Comparison of ENCODE assay signal across 22 cellular contexts in the genomic region with DNA sequence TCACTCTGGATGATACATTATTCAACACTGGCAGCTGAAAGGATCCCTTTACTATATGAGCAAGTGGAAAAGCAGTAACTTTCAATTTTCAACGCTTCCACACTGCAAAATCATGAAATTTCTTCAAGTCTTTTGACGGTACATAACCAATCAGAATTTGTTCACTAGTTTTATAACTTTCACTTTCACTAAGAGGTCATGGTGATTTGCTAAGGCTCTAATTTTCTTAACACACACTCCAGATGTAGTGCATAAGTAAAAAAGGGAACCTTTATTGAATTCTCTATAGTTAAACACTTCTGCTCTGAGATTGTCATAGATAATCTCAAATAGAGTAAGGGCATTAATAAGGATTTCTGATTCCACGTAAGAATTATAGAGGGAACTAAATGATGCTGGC. TPM values are rescaled to one million over a fixed set of nuclear protein-coding genes. Genes with fewer than 3 reads are reported as not detected.
DNase-seq lines count a peak whose midpoint lies in the region; ATAC-seq, FAIRE-seq and TF ChIP-seq lines count a peak whose summit lies in the region.
"Had no signal": no experiment of that assay in that cellular context is flagged by ENCODE, and none has a peak within 500 bp of the region (broad histone marks: within the 10 kb centered on the region; RNA-seq: fewer than 3 reads in every experiment).

No MANE protein-coding gene starts in this region.

- H3K9me1 ChIP-seq in K562 (ENCODE audit: control insufficient read depth, insufficient read depth, low read length): no peaks in the 10 kb centered on the region

- TF ChIP-seq POLR2A in K562 (conservative IDR thresholded peaks at IDR 0.05) (no peak), right lobe of liver (IDR thresholded peaks at IDR 0.05) (no peak)

- no peaks in the 10 kb centered on the region for H4K20me1 ChIP-seq in K562 (replicated peaks; ENCODE audit: control insufficient read depth, insufficient read depth, low read length)

- no peaks in the 10 kb centered on the region for H3K27me3 Mint-ChIP-seq in activated naive CD4-positive, alpha-beta T cell treated with anti-CD3 and anti-CD28 coated beads, Interleukin-2, amount 50 U/mL, for 24 hours

- no peak for FAIRE-seq in K562 (lab: Jason Lieb, UNC)

- no peaks in the 10 kb centered on the region for H3K36me3 Mint-ChIP-seq in activated naive CD4-positive, alpha-beta T cell treated with anti-CD3 and anti-CD28 coated beads, Interleukin-2, amount 50 U/mL, for 24 hours

- H3K9me3 ChIP-seq in K562 (replicated peaks; ENCODE audit: control insufficient read depth, insufficient read depth, low read depth, low read length) (no peaks in the 10 kb centered on the region), right lobe of liver (no peaks in the 10 kb centered on the region)

- H3K9ac ChIP-seq in K562 (ENCODE audit: insufficient read depth in 1 of 2, low read depth in 2 of 2, low read length in 2 of 2): no peak overlapping the region

- no peaks in the 10 kb centered on the region for H3K79me2 ChIP-seq in K562 (ENCODE audit: control insufficient read depth, insufficient read depth, low read length)

- TF ChIP-seq RAD21 in K562 (CRISPR knock-in tag; conservative IDR thresholded peaks at IDR 0.05 in 1 of 2, IDR thresholded peaks at IDR 0.05 in 1 of 2): no peak

- CTCF ChIA-PET in K562 (lab: Yijun Ruan, JAX; ENCODE audit: low intra/inter-chr PET ratio): no interaction called here

- H3K4me2 ChIP-seq in K562 (ENCODE audit: insufficient read depth, low read length): no peak overlapping the region

- no peak overlapping the region for H3K4me3 ChIP-seq in K562
- no peak overlapping the region for H3K4me3 ChIP-seq in right lobe of liver

- H3K27ac Mint-ChIP-seq in activated naive CD4-positive, alpha-beta T cell treated with anti-CD3 and anti-CD28 coated beads, Interleukin-2, amount 50 U/mL, for 24 hours: peak overlapping the region; percentile 6
- H3K27ac Mint-ChIP-seq: activated T-helper 1 cell treated with anti-CD3 and anti-CD28 coated beads, Interleukin-12 subunit alpha, Interleukin-12 subunit beta, Interleukin-2, Interleukin-4 antibody, amounts not matched to agents 30 ng/mL and 10 ng/mL and 1 ng/mL, durations not matched to agents 14 hours and 24 hours and 36 hours had no signal

- 0% methylated on average over 3 of the region's 3 CpGs for WGBS in K562 (ENCODE audit: insufficient coverage, low coverage, missing lambda C conversion rate)
- 36% methylated on average over 3 of the region's 3 CpGs for WGBS in right lobe of liver (ENCODE audit: insufficient coverage, low coverage, low lambda C conversion rate, missing lambda C conversion rate)

- peak overlapping the region; percentile 51 for H3K4me3 Mint-ChIP-seq in activated naive CD4-positive, alpha-beta T cell treated with anti-CD3 and anti-CD28 coated beads, Interleukin-2, amount 50 U/mL, for 24 hours
- H3K4me3 Mint-ChIP-seq: activated T-helper 1 cell treated with anti-CD3 and anti-CD28 coated beads, Interleukin-12 subunit alpha, Interleukin-12 subunit beta, Interleukin-2, Interleukin-4 antibody, amounts not matched to agents 30 ng/mL and 10 ng/mL and 1 ng/mL, durations not matched to agents 14 hours and 24 hours and 36 hours had no signal

- H3K4me1 ChIP-seq in K562 (replicated peaks in 1 of 2; ENCODE audit: control insufficient read depth in 2 of 2, insufficient read depth in 2 of 2, low read length in 2 of 2) (no peaks in the 10 kb centered on the region; a peak in 1 of 5 replicates), right lobe of liver (no peaks in the 10 kb centered on the region)

- H3K27me3 ChIP-seq in K562 (ENCODE audit: control insufficient read depth in 2 of 2, insufficient read depth in 2 of 2, low read length in 2 of 2) (peaks cover 0 to 17% of the 10 kb centered on the region in 2 experiments; a peak in 2 of 5 replicates), right lobe of liver (no peaks in the 10 kb centered on the region)

- H3K4me1 Mint-ChIP-seq in activated naive CD4-positive, alpha-beta T cell treated with anti-CD3 and anti-CD28 coated beads, Interleukin-2, amount 50 U/mL, for 24 hours: peaks cover 29% of the 10 kb centered on the region

- POLR2A ChIA-PET in K562 (lab: Yijun Ruan, JAX): no interaction called here

- H3K36me3 ChIP-seq in K562 (ENCODE audit: control insufficient read depth, insufficient read depth, low read length) (no peaks in the 10 kb centered on the region), right lobe of liver (no peaks in the 10 kb centered on the region)

- TF ChIP-seq CTCF in K562 (IDR thresholded peaks at IDR 0.05 in 2 of 3, conservative IDR thresholded peaks at IDR 0.05 in 1 of 3; ENCODE audit: insufficient read depth in 2 of 3, low read depth in 1 of 3, low read length in 3 of 3) (no peak), right lobe of liver (IDR thresholded peaks at IDR 0.05) (no peak)

- no peak overlapping the region for H3K27ac ChIP-seq in K562 (ENCODE audit: extremely low read depth, low read depth, low read length)
- H3K27ac ChIP-seq in right lobe of liver: no peak overlapping the region

- no peaks in the 10 kb centered on the region for H3K9me3 Mint-ChIP-seq in activated naive CD4-positive, alpha-beta T cell treated with anti-CD3 and anti-CD28 coated beads, Interleukin-2, amount 50 U/mL, for 24 hours
- H3K9me3 Mint-ChIP-seq: activated T-helper 1 cell treated with anti-CD3 and anti-CD28 coated beads, Interleukin-12 subunit alpha, Interleukin-12 subunit beta, Interleukin-2, Interleukin-4 antibody, amounts not matched to agents 30 ng/mL and 10 ng/mL and 1 ng/mL, durations not matched to agents 14 hours and 24 hours and 36 hours had no signal

- ATAC-seq in K562 (no peak), HG03025 (IDR thresholded peaks at IDR 0.05; ENCODE audit: low FRiP score, unreplicated experiment) (no peak), right lobe of liver (no peak)
- ATAC-seq: left lobe of liver had no signal

- intact Hi-C loops in K562 (cut with micrococcal nuclease): no loop called here
- intact Hi-C loops in right lobe of liver (cut with DNase I): no loop called here

- no peak for DNase-seq in activated naive CD4-positive, alpha-beta T cell treated with anti-CD3 and anti-CD28 coated beads, Interleukin-2, amount 50 U/mL, for 16 hours
- DNase-seq in MV-4-11 (lab: John Stamatoyannopoulos, UW) (peak; percentile 32), K562 (ENCODE audit: extremely low read depth in 1 of 4, low spot score in 3 of 4) (no peak), superior temporal gyrus (ENCODE audit: extremely low spot score) (peak; percentile 15), NCI-H2171 (lab: John Stamatoyannopoulos, UW) (no peak), right lobe of liver (no peak)
- DNase-seq: aorta; cerebellar nuclear complex; effector memory CD4-positive, alpha-beta T cell; NCI-H1105 treated with DMSO at 0.1 percent for 48 hours; NCI-H2107; NCI-H69; retina; SHP77 treated with DMSO at 0.1 percent for 48 hours; stimulated activated CD4-positive, alpha-beta T cell treated with anti-CD3 and anti-CD28 coated beads, Interleukin-12 subunit alpha, Interleukin-12 subunit beta, amount 100 ng/mL, for 4 hours; stimulated activated CD8-positive, alpha-beta memory T cell treated with anti-CD3 and anti-CD28 coated beads, Interleukin-4, amount 100 ng/mL, for 48 hours; substantia nigra had no signal

- BruUV-seq in K562 (replicated peaks; lab: Mats Ljungman, UMichigan): no TSS peak

- H2AFZ ChIP-seq in K562 (ENCODE audit: low read depth, low read length): no peak overlapping the region

- in situ Hi-C loops in K562 (cut with MboI): no loop called here

- TF ChIP-seq EP300 in K562 (IDR thresholded peaks at IDR 0.05; ENCODE audit: low read length): no peak

RNA-seq across cellular contexts. Expression of a gene that starts 4.1 kb away (rescaled TPM):
- not detected in 2 replicates for total RNA-seq in K562 (2011; cell fraction: chromatin; rRNA removed; ENCODE audit: low replicate concordance)
- not detected in 2 replicates for total RNA-seq in K562 (2011; cell fraction: nucleolus; rRNA removed)
- total RNA-seq in K562 (2011; cell fraction: nucleoplasm; rRNA removed): not detected in 2 replicates
- total RNA-seq in K562 (2014; rRNA removed): 0.12 TPM in 1 of 2 replicates, not detected in the other
- not detected in 2 replicates for total RNA-seq in K562 (2014; rRNA removed; fragmentation: Illumina TruSeq; extraction: Trizol)
- 0.08 TPM in 1 of 2 replicates, not detected in the other for total RNA-seq in K562 (2015; rRNA removed; fragmentation: Illumina TruSeq; extraction: Trizol)
- 0.09 and 0.16 TPM in 2 replicates for total RNA-seq in K562 (2021)
- not detected in 2 replicates for polyA plus RNA-seq in K562 (2011; rRNA removed)
- not detected in 2 replicates for polyA plus RNA-seq in K562 (2011; cell fraction: cytosol; rRNA removed)
- not detected in 2 replicates for polyA plus RNA-seq in K562 (2011; cell fraction: nucleus; rRNA removed)
- 0.07 and 0.96 TPM in 2 replicates for polyA plus RNA-seq in K562 (2012)
- 0.07 TPM in 1 of 2 replicates, not detected in the other for polyA plus RNA-seq in K562 (2014; fragmentation: Illumina TruSeq; extraction: Trizol)
- polyA plus RNA-seq in K562 (2014; fragmentation: Nextera tagmentation; extraction: Ambion mirVana): under 1 TPM in 1 of 2 experiments, not detected in 1; 0.03 TPM
- polyA plus RNA-seq in K562 (2014; rRNA removed): 0.63 TPM in 1 of 2 replicates, not detected in the other
- not detected in 2 replicates for polyA minus RNA-seq in K562 (2011; rRNA and poly(A)+ RNA removed)
- polyA minus RNA-seq in K562 (2011; cell fraction: cytosol; rRNA and poly(A)+ RNA removed): not detected in 2 replicates
- polyA minus RNA-seq in K562 (2011; cell fraction: nucleus; rRNA and poly(A)+ RNA removed): not detected in 2 replicates
- total RNA-seq in right lobe of liver: 1 to 10 TPM in 5 of 6 experiments, under 1 TPM in 1; 0.98 to 5.0 (median 3.6) TPM
- total RNA-seq: OCI-LY7 had no signal

RNA-seq across cellular contexts. Expression of a gene that starts 32.6 kb away (rescaled TPM):
- total RNA-seq in K562 (2011; cell fraction: chromatin; rRNA removed; ENCODE audit: low replicate concordance): 35.5 and 41.0 TPM in 2 replicates
- total RNA-seq in K562 (2011; cell fraction: nucleolus; rRNA removed): 21.0 and 28.4 TPM in 2 replicates
- total RNA-seq in K562 (2011; cell fraction: nucleoplasm; rRNA removed): 39.5 and 47.2 TPM in 2 replicates
- total RNA-seq in K562 (2014; rRNA removed): 9.7 and 11.8 TPM in 2 replicates
- 14.7 and 16.3 TPM in 2 replicates for total RNA-seq in K562 (2014; rRNA removed; fragmentation: Illumina TruSeq; extraction: Trizol)
- total RNA-seq in K562 (2015; rRNA removed; fragmentation: Illumina TruSeq; extraction: Trizol): 13.4 and 14.4 TPM in 2 replicates
- 12.0 and 14.0 TPM in 2 replicates for total RNA-seq in K562 (2021)
- 19.4 and 23.6 TPM in 2 replicates for polyA plus RNA-seq in K562 (2011; rRNA removed)
- 6.9 and 13.7 TPM in 2 replicates for polyA plus RNA-seq in K562 (2011; cell fraction: cytosol; rRNA removed)
- 40.5 and 51.0 TPM in 2 replicates for polyA plus RNA-seq in K562 (2011; cell fraction: nucleus; rRNA removed)
- 15.8 and 33.7 TPM in 2 replicates for polyA plus RNA-seq in K562 (2012)
- 17.2 and 18.1 TPM in 2 replicates for polyA plus RNA-seq in K562 (2014; fragmentation: Illumina TruSeq; extraction: Trizol)
- 1 to 10 TPM; 3.1 to 4.1 TPM for polyA plus RNA-seq in K562 (2014; fragmentation: Nextera tagmentation; extraction: Ambion mirVana)
- 15.9 and 16.7 TPM in 2 replicates for polyA plus RNA-seq in K562 (2014; rRNA removed)
- 15.1 and 17.6 TPM in 2 replicates for polyA minus RNA-seq in K562 (2011; rRNA and poly(A)+ RNA removed)
- polyA minus RNA-seq in K562 (2011; cell fraction: cytosol; rRNA and poly(A)+ RNA removed): 7.0 and 7.8 TPM in 2 replicates
- 18.7 and 28.2 TPM in 2 replicates for polyA minus RNA-seq in K562 (2011; cell fraction: nucleus; rRNA and poly(A)+ RNA removed)
- 10 to 100 TPM; 14.7 to 30.1 (median 20.5) TPM for total RNA-seq in right lobe of liver

RNA-seq across cellular contexts. Expression of a gene that starts 37.7 kb away (rescaled TPM):
- total RNA-seq in K562 (2011; cell fraction: chromatin; rRNA removed; ENCODE audit: low replicate concordance): 15.3 and 21.9 TPM in 2 replicates
- 11.0 and 12.1 TPM in 2 replicates for total RNA-seq in K562 (2011; cell fraction: nucleolus; rRNA removed)
- total RNA-seq in K562 (2011; cell fraction: nucleoplasm; rRNA removed): 14.4 and 17.1 TPM in 2 replicates
- total RNA-seq in K562 (2014; rRNA removed): 15.4 and 20.9 TPM in 2 replicates
- 18.7 and 22.8 TPM in 2 replicates for total RNA-seq in K562 (2014; rRNA removed; fragmentation: Illumina TruSeq; extraction: Trizol)
- total RNA-seq in K562 (2015; rRNA removed; fragmentation: Illumina TruSeq; extraction: Trizol): 17.6 and 22.1 TPM in 2 replicates
- 23.3 and 24.1 TPM in 2 replicates for total RNA-seq in K562 (2021)
- 29.2 and 32.9 TPM in 2 replicates for polyA plus RNA-seq in K562 (2011; rRNA removed)
- 15.8 and 17.6 TPM in 2 replicates for polyA plus RNA-seq in K562 (2011; cell fraction: cytosol; rRNA removed)
- 36.1 and 40.8 TPM in 2 replicates for polyA plus RNA-seq in K562 (2011; cell fraction: nucleus; rRNA removed)
- polyA plus RNA-seq in K562 (2012): 23.2 and 35.3 TPM in 2 replicates
- polyA plus RNA-seq in K562 (2014; fragmentation: Illumina TruSeq; extraction: Trizol): 36.3 and 38.0 TPM in 2 replicates
- polyA plus RNA-seq in K562 (2014; fragmentation: Nextera tagmentation; extraction: Ambion mirVana): 10 to 100 TPM; 39.6 to 41.2 TPM
- polyA plus RNA-seq in K562 (2014; rRNA removed): 24.6 and 34.3 TPM in 2 replicates
- polyA minus RNA-seq in K562 (2011; rRNA and poly(A)+ RNA removed): 7.0 and 10.2 TPM in 2 replicates
- polyA minus RNA-seq in K562 (2011; cell fraction: cytosol; rRNA and poly(A)+ RNA removed): 1.4 and 4.3 TPM in 2 replicates
- 4.6 and 8.7 TPM in 2 replicates for polyA minus RNA-seq in K562 (2011; cell fraction: nucleus; rRNA and poly(A)+ RNA removed)
- total RNA-seq in right lobe of liver: 10 to 100 TPM in 2 of 6 experiments, 1 to 10 TPM in 4; 4.1 to 22.0 (median 9.5) TPM

Comparison
In these comparisons a context has a peak if more than half of its experiments do, and no peak if none do; other contexts are left out.
1. DNase-seq: peak in MV-4-11 (single experiment) and superior temporal gyrus (single experiment); none in activated naive CD4-positive, alpha-beta T cell treated with anti-CD3 and anti-CD28 coated beads, Interleukin-2, amount 50 U/mL, for 16 hours (single experiment), K562 (0 of 4), NCI-H2171 (single experiment) and right lobe of liver (0 of 3).